Comparison of ENCODE assay signal across 13 cellular contexts in the genomic region with DNA sequence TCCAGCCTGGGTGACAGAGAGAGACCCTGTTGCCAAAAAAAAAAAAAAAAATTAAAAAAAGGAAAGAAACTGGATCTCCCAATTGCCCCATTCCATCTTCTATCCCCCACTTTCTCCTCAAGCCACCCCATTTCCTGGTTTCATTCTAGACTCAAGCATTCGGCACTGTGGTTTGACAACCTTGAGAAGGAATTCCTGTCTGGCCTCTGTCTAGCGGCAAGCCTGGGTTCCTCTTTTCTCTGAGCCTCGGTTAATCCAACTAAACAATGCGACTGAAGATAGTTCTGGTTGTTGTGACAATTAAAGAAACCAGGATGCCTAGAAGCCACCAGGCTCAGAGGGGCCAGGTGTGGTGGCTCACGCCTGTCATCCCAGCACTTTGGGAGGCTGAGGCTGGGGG. TPM values are rescaled to one million over a fixed set of nuclear protein-coding genes. Genes with fewer than 3 reads are reported as not detected.
DNase-seq lines count a peak whose midpoint lies in the region; ATAC-seq, FAIRE-seq and TF ChIP-seq lines count a peak whose summit lies in the region.
"Had no signal": no experiment of that assay in that cellular context is flagged by ENCODE, and none has a peak within 500 bp of the region (broad histone marks: within the 10 kb centered on the region; RNA-seq: fewer than 3 reads in every experiment).

No MANE protein-coding gene starts in this region.

- TF ChIP-seq CTCF in heart right ventricle (IDR thresholded peaks at IDR 0.05) (no peak), GM12878 (IDR thresholded peaks at IDR 0.05 in 2 of 3, conservative IDR thresholded peaks at IDR 0.05 in 1 of 3; ENCODE audit: control insufficient read depth in 2 of 3, extremely low read depth in 1 of 3, insufficient read depth in 1 of 3, low read depth in 3 of 3, low read length in 3 of 3) (no peak), vagina (IDR thresholded peaks at IDR 0.05) (no peak), GM10248 (IDR thresholded peaks at IDR 0.05; ENCODE audit: control extremely low read depth, extremely low read depth, low read depth, missing control alignments) (no peak)

- 54 to 60% methylated on average over 5 of the region's 5 CpGs for WGBS in heart right ventricle, 2 donors
- WGBS in GM12878 (ENCODE audit: insufficient coverage, insufficient replicate concordance, low lambda C conversion rate, missing lambda C conversion rate) = 32% methylated on average over 5 of the region's 5 CpGs

- peak overlapping the region; percentile 74 for H3K4me3 Mint-ChIP-seq in memory B cell

- no peaks in the 10 kb centered on the region for H4K20me1 ChIP-seq in GM12878 (ENCODE audit: control insufficient read depth, insufficient read depth)

- peaks cover 0 to 11% (median 0%) of the 10 kb centered on the region in 7 donors for H3K27me3 ChIP-seq in heart right ventricle
- no peaks in the 10 kb centered on the region for H3K27me3 ChIP-seq in GM12878 (replicated peaks in 1 of 2; ENCODE audit: control insufficient read depth in 2 of 2, insufficient read depth in 2 of 2, low read length in 1 of 2)
- H3K27me3 ChIP-seq in vagina = no peaks in the 10 kb centered on the region

- H3K9me3 ChIP-seq in heart right ventricle (no peaks in the 10 kb centered on the region), GM12878 (replicated peaks; ENCODE audit: control insufficient read depth, insufficient read depth, low read length) (no peaks in the 10 kb centered on the region), vagina (no peaks in the 10 kb centered on the region)

- H3K27ac ChIP-seq in heart right ventricle (peak overlapping the region in 3 of 10 donors; percentile 11 to 44 (median 35)), GM12878 (ENCODE audit: control insufficient read depth, insufficient read depth) (0 out of 2 replicates have a peak overlapping the region, but pooled peaks have one; percentile 18), vagina (peak overlapping the region; percentile 44)

- intact Hi-C loops in Right ventricle myocardium superior (cut with DNase I) (no loop called here), heart right ventricle (cut with DNase I) (no loop called here), GM12878 (cut with micrococcal nuclease; ENCODE audit: unreplicated experiment) (no loop called here), vagina (cut with DNase I) (no loop called here)

- H3K27me3 Mint-ChIP-seq in memory B cell = no peaks in the 10 kb centered on the region

- no peak for TF ChIP-seq EP300 in GM12878 (IDR thresholded peaks at IDR 0.05; ENCODE audit: borderline replicate concordance in 1 of 2, control insufficient read depth in 1 of 2, low read depth in 2 of 2, low read length in 2 of 2)

- H3K4me2 ChIP-seq in GM12878 (ENCODE audit: control insufficient read depth, insufficient read depth) = no peak overlapping the region

- no TSS peak for BruUV-seq in GM12878 (replicated peaks; lab: Mats Ljungman, UMichigan)

- DNase-seq in Right ventricle myocardium superior = peak; percentile 22
- DNase-seq in heart right ventricle = no peak
- no peak for DNase-seq in GM12878 (ENCODE audit: low read depth, low spot score)
- peak in 1 of 2 donors; percentile 21 for DNase-seq in memory B cell (ENCODE audit: low spot score in 2 of 2)
- no peak for DNase-seq in vagina (ENCODE audit: extremely low spot score in 2 of 2)
- no peak for DNase-seq in GM10248 (ENCODE audit: extremely low spot score)
- no peak for DNase-seq in HCEC 1CT
- DNase-seq: MM.1S, retina, T1000 had no signal

- RAD21 ChIA-PET in GM12878 (lab: Charles Lee; ENCODE audit: unreplicated experiment) = no interaction called here

- in situ Hi-C loops in GM12878 (cut with MboI) = no loop called here

- no peak for FAIRE-seq in GM12878 (lab: Jason Lieb, UNC)

- no peaks in the 10 kb centered on the region for H3K9me3 Mint-ChIP-seq in memory B cell

- TF ChIP-seq POLR2A in GM12878 (IDR thresholded peaks at IDR 0.05; ENCODE audit: low read depth, low read length) (no peak), vagina (IDR thresholded peaks at IDR 0.05) (no peak)

- H2AFZ ChIP-seq in GM12878 (ENCODE audit: control insufficient read depth, low read depth, low read length) = no peak overlapping the region

- H3K36me3 ChIP-seq in heart right ventricle (no peaks in the 10 kb centered on the region), GM12878 (ENCODE audit: control insufficient read depth in 2 of 2, insufficient read depth in 2 of 2, low read length in 1 of 2) (no peaks in the 10 kb centered on the region), vagina (no peaks in the 10 kb centered on the region)

- peak overlapping the region; percentile 31 for H3K27ac Mint-ChIP-seq in memory B cell

- CTCF ChIA-PET in GM12878 (lab: Yijun Ruan, JAX) = interaction anchor here (1.2 kb wide), 1 partner anchor 15 kb away, joined by 4 read pairs; no protein-coding TSS in a partner anchor
- CTCF ChIA-PET in GM10248 (lab: Yijun Ruan, JAX) = interaction anchor here (2.6 kb wide), 1 partner anchor 14 kb away, joined by 11 read pairs; the partner anchor contains the start of gene GPR108

- peaks cover 50% of the 10 kb centered on the region for H3K4me1 Mint-ChIP-seq in memory B cell

- ATAC-seq in Right ventricle myocardium superior (ENCODE audit: poor library complexity) (no peak), heart right ventricle (no peak), GM12878 (no peak), memory B cell (ENCODE audit: low read depth) (peak; percentile 51), HG03520 (IDR thresholded peaks at IDR 0.05; ENCODE audit: unreplicated experiment) (no peak)
- ATAC-seq: HCT116 had no signal

- peaks cover 1% of the 10 kb centered on the region for H3K36me3 Mint-ChIP-seq in memory B cell

- TF ChIP-seq RAD21 in GM12878 (IDR thresholded peaks at IDR 0.05; ENCODE audit: insufficient read depth, low read depth, low read length) = no peak

- H3K4me1 ChIP-seq in heart right ventricle (peaks cover 0 to 56% (median 0%) of the 10 kb centered on the region in 9 donors), GM12878 (ENCODE audit: control insufficient read depth, insufficient read depth, low read length) (peaks cover 40% of the 10 kb centered on the region), vagina (peaks cover 18% of the 10 kb centered on the region)

- no peaks in the 10 kb centered on the region for H3K79me2 ChIP-seq in GM12878 (ENCODE audit: control insufficient read depth, insufficient read depth, low read length)

- POLR2A ChIA-PET in GM12878 (lab: Charles Lee) (interaction anchor here (0.6 to 0.7 kb wide), 5 partner anchors 77 to 188 kb away, joined by 3 to 8 read pairs (median 4); no protein-coding TSS in a partner anchor), GM10248 (lab: Yijun Ruan, JAX) (no interaction called here)

- H3K9ac ChIP-seq in GM12878 (ENCODE audit: control insufficient read depth, insufficient read depth, low read length) = no peak overlapping the region

- H3K4me3 ChIP-seq in heart right ventricle (no peak overlapping the region), GM12878 (no peak overlapping the region), vagina (no peak overlapping the region)

- SMC1A ChIA-PET in GM12878 (lab: Charles Lee; ENCODE audit: uncharacterized antibody, unreplicated experiment) = no interaction called here

RNA-seq across cellular contexts. Expression of gene C3, which starts 3.3 kb away (rescaled TPM):
- total RNA-seq in Right ventricle myocardium superior (308 TPM), heart right ventricle (100 to 1,000 TPM in 5 of 10 donors, 10 to 100 TPM in 5; 23.0 to 438 (median 111) TPM), GM12878 (2014; rRNA removed) (0.28 and 1.6 TPM in 2 replicates), GM12878 (2014; rRNA removed; fragmentation: Illumina TruSeq; extraction: Trizol) (0.54 and 1.1 TPM in 2 replicates), GM12878 (2021) (5.9 and 6.7 TPM in 2 replicates), vagina (1,239 TPM)
- polyA plus RNA-seq in heart right ventricle (100 to 1,000 TPM; 275 to 475 TPM), GM12878 (2011; rRNA removed) (1.1 and 1.9 TPM in 2 replicates), GM12878 (2014; fragmentation: Illumina TruSeq; extraction: Trizol) (0.79 and 3.0 TPM in 2 replicates), GM12878 (2014; fragmentation: Nextera tagmentation; extraction: Ambion mirVana) (1 to 10 TPM in 1 of 2 experiments, under 1 TPM in 1; 0.64 to 2.7 TPM), GM12878 (2014; rRNA removed) (0.95 and 2.2 TPM in 2 replicates), GM12878 (2016; fragmentation: Nextera tagmentation; extraction: Ambion mirVana) (under 1 TPM; 0.20 to 0.25 TPM)
- 3.1 and 4.3 TPM in 2 replicates for total RNA-seq in GM12878 (2013; cell fraction: nucleolus; rRNA removed)
- not detected for polyA plus RNA-seq in GM12878 (2011; ENCODE audit: low read depth)
- 1.5 and 1.9 TPM in 2 replicates for polyA plus RNA-seq in GM12878 (2011; cell fraction: cytosol; rRNA removed)
- polyA plus RNA-seq in GM12878 (2011; cell fraction: nucleus; rRNA removed) = 1.9 and 2.6 TPM in 2 replicates
- 0.30 and 0.48 TPM in 2 replicates for polyA plus RNA-seq in GM12878 (2012)
- polyA minus RNA-seq in GM12878 (2011; rRNA and poly(A)+ RNA removed) = 2.0 and 2.3 TPM in 2 replicates
- polyA minus RNA-seq in GM12878 (2011; cell fraction: cytosol; rRNA and poly(A)+ RNA removed) = 48.6 and 52.2 TPM in 2 replicates
- 4.1 and 16.8 TPM in 2 replicates for polyA minus RNA-seq in GM12878 (2011; cell fraction: nucleus; rRNA and poly(A)+ RNA removed)

RNA-seq across cellular contexts. Expression of gene GPR108, which starts 13.6 kb away (rescaled TPM):
- total RNA-seq in Right ventricle myocardium superior (22.2 TPM), heart right ventricle (10 to 100 TPM; 20.4 to 33.6 (median 21.5) TPM), GM12878 (2014; rRNA removed) (63.1 and 67.7 TPM in 2 replicates), GM12878 (2014; rRNA removed; fragmentation: Illumina TruSeq; extraction: Trizol) (42.7 and 43.8 TPM in 2 replicates), GM12878 (2021) (64.7 and 71.0 TPM in 2 replicates), vagina (62.9 TPM)
- polyA plus RNA-seq in heart right ventricle (10 to 100 TPM; 43.1 to 62.0 TPM), GM12878 (2011; rRNA removed) (33.6 and 56.2 TPM in 2 replicates), GM12878 (2014; fragmentation: Illumina TruSeq; extraction: Trizol) (28.9 and 56.1 TPM in 2 replicates), GM12878 (2014; fragmentation: Nextera tagmentation; extraction: Ambion mirVana) (10 to 100 TPM in 1 of 2 experiments, 1 to 10 TPM in 1; 4.4 to 17.6 TPM), GM12878 (2014; rRNA removed) (81.1 and 87.2 TPM in 2 replicates), GM12878 (2016; fragmentation: Nextera tagmentation; extraction: Ambion mirVana) (10 to 100 TPM; 57.9 to 63.1 TPM)
- total RNA-seq in GM12878 (2013; cell fraction: nucleolus; rRNA removed) = 37.2 and 42.9 TPM in 2 replicates
- 17.1 TPM for polyA plus RNA-seq in GM12878 (2011; ENCODE audit: low read depth)
- polyA plus RNA-seq in GM12878 (2011; cell fraction: cytosol; rRNA removed) = 81.3 and 87.6 TPM in 2 replicates
- polyA plus RNA-seq in GM12878 (2011; cell fraction: nucleus; rRNA removed) = 178 and 218 TPM in 2 replicates
- polyA plus RNA-seq in GM12878 (2012) = 53.1 and 59.7 TPM in 2 replicates
- polyA minus RNA-seq in GM12878 (2011; rRNA and poly(A)+ RNA removed) = 74.5 TPM in 2 replicates
- 17.3 and 27.0 TPM in 2 replicates for polyA minus RNA-seq in GM12878 (2011; cell fraction: cytosol; rRNA and poly(A)+ RNA removed)
- 32.6 and 40.9 TPM in 2 replicates for polyA minus RNA-seq in GM12878 (2011; cell fraction: nucleus; rRNA and poly(A)+ RNA removed)

RNA-seq across cellular contexts. Expression of gene TRIP10, which starts 15.7 kb away (rescaled TPM):
- total RNA-seq in Right ventricle myocardium superior (133 TPM), heart right ventricle (100 to 1,000 TPM in 1 of 10 donors, 10 to 100 TPM in 9; 60.6 to 152 (median 73.5) TPM), GM12878 (2014; rRNA removed) (34.6 and 39.5 TPM in 2 replicates), GM12878 (2014; rRNA removed; fragmentation: Illumina TruSeq; extraction: Trizol) (28.1 and 28.5 TPM in 2 replicates), GM12878 (2021) (48.6 and 52.7 TPM in 2 replicates), vagina (129 TPM)
- polyA plus RNA-seq in heart right ventricle (100 to 1,000 TPM in 1 of 2 donors, 10 to 100 TPM in 1; 93.7 to 314 TPM), GM12878 (2011; rRNA removed) (30.1 and 44.0 TPM in 2 replicates), GM12878 (2014; fragmentation: Illumina TruSeq; extraction: Trizol) (34.7 and 38.5 TPM in 2 replicates), GM12878 (2014; fragmentation: Nextera tagmentation; extraction: Ambion mirVana) (1 to 10 TPM in 1 of 2 experiments, under 1 TPM in 1; 0.79 to 2.2 TPM), GM12878 (2014; rRNA removed) (54.5 and 56.3 TPM in 2 replicates), GM12878 (2016; fragmentation: Nextera tagmentation; extraction: Ambion mirVana) (10 to 100 TPM; 26.6 to 30.4 TPM)
- 35.0 and 37.1 TPM in 2 replicates for total RNA-seq in GM12878 (2013; cell fraction: nucleolus; rRNA removed)
- 18.9 TPM for polyA plus RNA-seq in GM12878 (2011; ENCODE audit: low read depth)
- polyA plus RNA-seq in GM12878 (2011; cell fraction: cytosol; rRNA removed) = 35.9 and 44.6 TPM in 2 replicates
- 86.8 and 103 TPM in 2 replicates for polyA plus RNA-seq in GM12878 (2011; cell fraction: nucleus; rRNA removed)
- 42.0 and 53.2 TPM in 2 replicates for polyA plus RNA-seq in GM12878 (2012)
- 18.0 and 29.1 TPM in 2 replicates for polyA minus RNA-seq in GM12878 (2011; rRNA and poly(A)+ RNA removed)
- 17.6 and 19.0 TPM in 2 replicates for polyA minus RNA-seq in GM12878 (2011; cell fraction: cytosol; rRNA and poly(A)+ RNA removed)
- polyA minus RNA-seq in GM12878 (2011; cell fraction: nucleus; rRNA and poly(A)+ RNA removed) = 16.3 and 21.9 TPM in 2 replicates

RNA-seq across cellular contexts. Expression of gene SH2D3A, which starts 43.5 kb away (rescaled TPM):
- not detected for total RNA-seq in Right ventricle myocardium superior
- under 1 TPM in 5 of 10 donors, not detected in 5; 0.16 to 0.79 (median 0.36) TPM for total RNA-seq in heart right ventricle
- polyA plus RNA-seq in heart right ventricle = under 1 TPM; 0.17 to 0.37 TPM
- total RNA-seq in GM12878 (2013; cell fraction: nucleolus; rRNA removed) = 22.3 and 28.0 TPM in 2 replicates
- 16.8 and 20.6 TPM in 2 replicates for total RNA-seq in GM12878 (2014; rRNA removed)
- 6.0 and 8.7 TPM in 2 replicates for total RNA-seq in GM12878 (2014; rRNA removed; fragmentation: Illumina TruSeq; extraction: Trizol)
- total RNA-seq in GM12878 (2021) = 18.8 and 20.6 TPM in 2 replicates
- 3.4 TPM for polyA plus RNA-seq in GM12878 (2011; ENCODE audit: low read depth)
- polyA plus RNA-seq in GM12878 (2011; rRNA removed) = 4.9 and 6.6 TPM in 2 replicates
- polyA plus RNA-seq in GM12878 (2011; cell fraction: cytosol; rRNA removed) = 9.7 and 13.5 TPM in 2 replicates
- polyA plus RNA-seq in GM12878 (2011; cell fraction: nucleus; rRNA removed) = 23.6 and 26.4 TPM in 2 replicates
- 9.2 and 9.4 TPM in 2 replicates for polyA plus RNA-seq in GM12878 (2012)
- 3.4 and 7.7 TPM in 2 replicates for polyA plus RNA-seq in GM12878 (2014; fragmentation: Illumina TruSeq; extraction: Trizol)
- 1 to 10 TPM in 1 of 2 experiments, under 1 TPM in 1; 0.77 to 1.4 TPM for polyA plus RNA-seq in GM12878 (2014; fragmentation: Nextera tagmentation; extraction: Ambion mirVana)
- 24.4 and 24.7 TPM in 2 replicates for polyA plus RNA-seq in GM12878 (2014; rRNA removed)
- polyA plus RNA-seq in GM12878 (2016; fragmentation: Nextera tagmentation; extraction: Ambion mirVana) = 10 to 100 TPM; 10.3 to 12.9 TPM
- polyA minus RNA-seq in GM12878 (2011; rRNA and poly(A)+ RNA removed) = 5.2 and 14.0 TPM in 2 replicates
- 2.8 and 4.4 TPM in 2 replicates for polyA minus RNA-seq in GM12878 (2011; cell fraction: cytosol; rRNA and poly(A)+ RNA removed)
- polyA minus RNA-seq in GM12878 (2011; cell fraction: nucleus; rRNA and poly(A)+ RNA removed) = 12.5 and 12.8 TPM in 2 replicates
- 21.9 TPM for total RNA-seq in vagina
- total RNA-seq: fibroblast of lung had no signal
- polyA plus RNA-seq: fibroblast of lung had no signal

RNA-seq across cellular contexts. Expression of gene VAV1, which starts 48.8 kb away (rescaled TPM):
- total RNA-seq in Right ventricle myocardium superior (2.8 TPM), heart right ventricle (10 to 100 TPM in 1 of 10 donors, 1 to 10 TPM in 6, under 1 TPM in 3; 0.45 to 11.0 (median 1.4) TPM), GM12878 (2014; rRNA removed) (46.4 and 50.7 TPM in 2 replicates), GM12878 (2014; rRNA removed; fragmentation: Illumina TruSeq; extraction: Trizol) (39.9 and 44.5 TPM in 2 replicates), GM12878 (2021) (65.4 and 76.8 TPM in 2 replicates), vagina (5.9 TPM)
- polyA plus RNA-seq in heart right ventricle (1 to 10 TPM in 1 of 2 donors, under 1 TPM in 1; 0.70 to 1.3 TPM), GM12878 (2011; rRNA removed) (21.9 and 36.9 TPM in 2 replicates), GM12878 (2014; fragmentation: Illumina TruSeq; extraction: Trizol) (31.2 and 47.2 TPM in 2 replicates), GM12878 (2014; fragmentation: Nextera tagmentation; extraction: Ambion mirVana) (1 to 10 TPM; 1.6 to 4.3 TPM), GM12878 (2014; rRNA removed) (48.5 and 52.7 TPM in 2 replicates), GM12878 (2016; fragmentation: Nextera tagmentation; extraction: Ambion mirVana) (10 to 100 TPM; 15.0 to 15.9 TPM)
- total RNA-seq in GM12878 (2013; cell fraction: nucleolus; rRNA removed) = 110 and 115 TPM in 2 replicates
- polyA plus RNA-seq in GM12878 (2011; ENCODE audit: low read depth) = 25.3 TPM
- 34.2 and 36.5 TPM in 2 replicates for polyA plus RNA-seq in GM12878 (2011; cell fraction: cytosol; rRNA removed)
- polyA plus RNA-seq in GM12878 (2011; cell fraction: nucleus; rRNA removed) = 72.6 and 89.0 TPM in 2 replicates
- polyA plus RNA-seq in GM12878 (2012) = 40.7 and 41.8 TPM in 2 replicates
- polyA minus RNA-seq in GM12878 (2011; rRNA and poly(A)+ RNA removed) = 51.5 and 71.1 TPM in 2 replicates
- 14.2 and 18.7 TPM in 2 replicates for polyA minus RNA-seq in GM12878 (2011; cell fraction: cytosol; rRNA and poly(A)+ RNA removed)
- 61.3 and 87.1 TPM in 2 replicates for polyA minus RNA-seq in GM12878 (2011; cell fraction: nucleus; rRNA and poly(A)+ RNA removed)
- total RNA-seq: fibroblast of lung had no signal
- polyA plus RNA-seq: fibroblast of lung had no signal
